ENCODE assay signal across 8 cellular contexts in the genomic region with DNA sequence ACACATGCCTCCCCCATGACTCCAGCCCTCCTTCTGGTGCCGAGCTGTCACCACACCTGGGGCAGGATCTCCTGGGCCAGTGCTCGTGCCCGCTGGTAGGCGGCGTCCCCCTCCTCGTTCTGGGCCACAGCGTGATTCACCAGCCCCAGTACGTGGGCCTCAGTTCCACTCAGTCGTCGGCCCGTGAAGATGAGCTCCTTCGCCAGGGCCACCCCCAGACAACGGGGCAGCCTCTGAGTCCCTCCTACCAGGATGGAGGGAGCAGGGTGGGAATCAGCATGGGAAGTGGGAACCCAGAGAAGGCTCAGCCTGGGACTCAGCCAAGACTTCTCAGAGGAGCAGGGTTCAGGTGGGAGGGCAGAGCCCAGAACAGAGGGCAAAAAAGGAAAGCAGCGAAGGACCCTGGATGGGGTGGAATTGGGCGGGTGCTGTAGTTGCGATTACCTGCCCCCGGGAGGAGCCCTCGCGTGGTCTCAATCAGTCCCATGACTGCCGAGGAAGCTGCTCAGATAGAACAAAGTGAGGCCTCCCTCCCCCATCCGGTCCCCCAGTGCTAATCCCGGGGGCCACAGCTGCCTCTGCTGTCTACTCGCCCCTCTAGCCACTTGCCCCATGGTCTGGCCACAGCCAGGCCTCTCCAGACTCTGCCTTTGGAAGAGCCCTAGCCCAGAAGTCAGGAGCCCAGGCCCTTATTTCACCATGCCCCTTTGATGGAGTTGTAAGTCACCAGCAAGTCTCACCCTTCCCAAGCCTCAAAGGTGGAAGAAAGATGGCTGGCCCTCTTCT. TPM values are rescaled to one million over a fixed set of nuclear protein-coding genes. Genes with fewer than 3 reads are reported as not detected.
A peak's percentile ranks its signal among the peaks of the same experiment; 100 is the strongest.
DNase-seq lines count a peak whose midpoint lies in the region; ATAC-seq and TF ChIP-seq lines count a peak whose summit lies in the region.

No MANE protein-coding gene starts in this region.

- DNase-seq in DMS53 (lab: John Stamatoyannopoulos, UW) (peak; percentile 65), DMS53 treated with DMSO at 0.1 percent for 48 hours (lab: John Stamatoyannopoulos, UW; ENCODE audit: unreplicated experiment) (no peak), KBM-7 (peak; percentile 27), glutamatergic neuron (peak; percentile 52), OCI-M2 (lab: John Stamatoyannopoulos, UW; ENCODE audit: unreplicated experiment) (no peak)
- DNase-seq in activated CD4-positive, alpha-beta T cell treated with anti-CD3 and anti-CD28 coated beads for 4 hours: peak; percentile 16 to 19
- DNase-seq in stimulated activated naive B cell treated with anti-CD40 and anti-IgM and Interleukin-4, amounts not matched to agents 10 μg/mL and 1 μg/mL and 100 μg/mL, for 72 hours: no peak

- peaks cover 2% of the 10 kb centered on the region for H3K9me3 Mint-ChIP-seq in glutamatergic neuron (ENCODE audit: unreplicated experiment)
- no peaks in the 10 kb centered on the region for H3K9me3 Mint-ChIP-seq in stimulated activated naive B cell treated with anti-CD40 and anti-IgM and Interleukin-4, amounts not matched to agents 10 μg/mL and 1 μg/mL and 100 μg/mL, for 72 hours

- no peak for TF ChIP-seq CTCF in glutamatergic neuron (IDR thresholded peaks at IDR 0.05; ENCODE audit: partially characterized antibody, unreplicated experiment)

- peak; percentile 50 to 73 for ATAC-seq in stimulated activated naive B cell treated with anti-CD40 and anti-IgM and Interleukin-4, amounts not matched to agents 10 μg/mL and 1 μg/mL and 100 μg/mL, for 72 hours (replicated peaks)
- ATAC-seq in GM19351 (IDR thresholded peaks at IDR 0.05; ENCODE audit: unreplicated experiment): no peak

- peaks cover 2% of the 10 kb centered on the region for H3K4me1 Mint-ChIP-seq in glutamatergic neuron (ENCODE audit: low read depth, unreplicated experiment)
- H3K4me1 Mint-ChIP-seq in stimulated activated naive B cell treated with anti-CD40 and anti-IgM and Interleukin-4, amounts not matched to agents 10 μg/mL and 1 μg/mL and 100 μg/mL, for 72 hours: no peaks in the 10 kb centered on the region

- in situ Hi-C loops in KBM-7 (cut with MboI; ENCODE audit: low pct_unique_long_range_greater_than_20kb, low sequenced_read_pairs): no loop called here

- peaks cover 2% of the 10 kb centered on the region for H3K27me3 Mint-ChIP-seq in glutamatergic neuron (ENCODE audit: unreplicated experiment)
- no peaks in the 10 kb centered on the region for H3K27me3 Mint-ChIP-seq in stimulated activated naive B cell treated with anti-CD40 and anti-IgM and Interleukin-4, amounts not matched to agents 10 μg/mL and 1 μg/mL and 100 μg/mL, for 72 hours

- no peak overlapping the region for H3K4me3 Mint-ChIP-seq in glutamatergic neuron (ENCODE audit: unreplicated experiment)
- H3K4me3 Mint-ChIP-seq in stimulated activated naive B cell treated with anti-CD40 and anti-IgM and Interleukin-4, amounts not matched to agents 10 μg/mL and 1 μg/mL and 100 μg/mL, for 72 hours: no peak overlapping the region

- H3K27ac Mint-ChIP-seq in glutamatergic neuron (ENCODE audit: unreplicated experiment): no peak overlapping the region
- H3K27ac Mint-ChIP-seq in stimulated activated naive B cell treated with anti-CD40 and anti-IgM and Interleukin-4, amounts not matched to agents 10 μg/mL and 1 μg/mL and 100 μg/mL, for 72 hours: no peak overlapping the region

- no peaks in the 10 kb centered on the region for H3K36me3 Mint-ChIP-seq in glutamatergic neuron (ENCODE audit: unreplicated experiment)
- H3K36me3 Mint-ChIP-seq in stimulated activated naive B cell treated with anti-CD40 and anti-IgM and Interleukin-4, amounts not matched to agents 10 μg/mL and 1 μg/mL and 100 μg/mL, for 72 hours: peaks cover 2 to 7% of the 10 kb centered on the region in 2 donors

RNA-seq across cellular contexts. Expression of gene ECHDC2, which starts 16.8 kb away (rescaled TPM):
- 32.4 TPM for total RNA-seq in glutamatergic neuron (ENCODE audit: unreplicated experiment)

RNA-seq across cellular contexts. Expression of gene SCP2, which starts 22.3 kb away (rescaled TPM):
- 57.5 TPM for total RNA-seq in glutamatergic neuron (ENCODE audit: unreplicated experiment)

Comparison
In these comparisons a context has a peak if more than half of its experiments do, and no peak if none do; other contexts are left out.
1. DNase-seq: peak in DMS53 (single experiment), KBM-7 (single experiment), activated CD4-positive, alpha-beta T cell treated with anti-CD3 and anti-CD28 coated beads for 4 hours (2 of 2) and glutamatergic neuron (single experiment); none in DMS53 treated with DMSO at 0.1 percent for 48 hours (single experiment), stimulated activated naive B cell treated with anti-CD40 and anti-IgM and Interleukin-4, amounts not matched to agents 10 μg/mL and 1 μg/mL and 100 μg/mL, for 72 hours (single experiment) and OCI-M2 (single experiment).